ENCODE assay signal across 21 cellular contexts in the genomic region with DNA sequence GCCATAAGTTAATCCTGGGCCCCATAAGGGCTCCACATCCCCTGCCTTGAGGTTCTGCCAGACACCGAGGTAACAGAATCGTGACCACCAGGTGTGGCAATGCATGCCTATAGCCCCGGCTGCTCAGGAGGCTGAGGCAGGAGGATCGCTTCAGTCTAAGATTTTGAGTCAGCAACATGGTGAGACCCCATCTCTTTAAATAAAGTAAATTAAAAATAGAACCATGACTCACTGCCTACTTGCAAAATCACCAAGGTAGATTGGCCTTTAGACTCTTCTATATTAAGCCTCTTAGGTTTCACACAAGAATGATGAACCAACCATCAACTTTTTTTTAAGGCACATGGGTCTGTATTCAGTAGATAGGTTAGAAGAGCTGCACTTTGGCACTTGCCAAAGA. TPM values are rescaled to one million over a fixed set of nuclear protein-coding genes. Genes with fewer than 3 reads are reported as not detected.
A peak's percentile ranks its signal among the peaks of the same experiment; 100 is the strongest.
DNase-seq lines count a peak whose midpoint lies in the region; ATAC-seq and TF ChIP-seq lines count a peak whose summit lies in the region.
"Had no signal": no experiment of that assay in that cellular context is flagged by ENCODE, and none has a peak within 500 bp of the region (broad histone marks: within the 10 kb centered on the region; RNA-seq: fewer than 3 reads in every experiment).

No MANE protein-coding gene starts in this region.

- POLR2A ChIA-PET in A673 (lab: Charles Lee; ENCODE audit: low non-redundant PET): no interaction called here

- CTCF ChIA-PET in A673 (lab: Charles Lee): no interaction called here

- no peak for DNase-seq in activated naive CD4-positive, alpha-beta T cell treated with Interleukin-2 at 50 U/mL for 16 hours
- DNase-seq in stimulated activated naive CD8-positive, alpha-beta T cell treated with anti-CD3 and anti-CD28 coated beads, Interleukin-15, Interleukin-2, amounts not matched to agents 100 U/mL and 50 U/mL, for 24 hours: peak; percentile 31
- DNase-seq in NCI-H2171 (lab: John Stamatoyannopoulos, UW): no peak
- DNase-seq in A673 (ENCODE audit: low spot score): no peak
- no peak for DNase-seq in foreskin fibroblast
- DNase-seq: activated CD8-positive, alpha-beta memory T cell treated with anti-CD3 and anti-CD28 coated beads, Interleukin-2, amount 50 U/mL, for 48 hours; adrenal gland; H9; left ventricle myocardium superior; NCI-H187; NCI-H446; Right ventricle myocardium superior; sigmoid colon; stimulated activated CD4-positive, alpha-beta T cell treated with anti-CD3 and anti-CD28 coated beads, Interleukin-2, amount 100 ng/mL, for 48 hours had no signal

- H3K4me1 Mint-ChIP-seq in activated naive CD4-positive, alpha-beta T cell treated with anti-CD3 and anti-CD28 coated beads, Interleukin-2, amount 50 U/mL, for 24 hours: peaks cover 31% of the 10 kb centered on the region
- H3K4me1 Mint-ChIP-seq in activated naive CD8-positive, alpha-beta T cell (ENCODE audit: low read depth): peaks cover 13% of the 10 kb centered on the region
- H3K4me1 Mint-ChIP-seq: H9, WTC11 had no signal

- no peak for TF ChIP-seq CTCF in A673 (conservative IDR thresholded peaks at IDR 0.05; ENCODE audit: low read depth, low read length)
- no peak for TF ChIP-seq CTCF in foreskin fibroblast (IDR thresholded peaks at IDR 0.05; ENCODE audit: low read depth, low read length)

- H3K9me3 Mint-ChIP-seq in activated naive CD4-positive, alpha-beta T cell treated with anti-CD3 and anti-CD28 coated beads, Interleukin-2, amount 50 U/mL, for 24 hours: no peaks in the 10 kb centered on the region
- no peaks in the 10 kb centered on the region for H3K9me3 Mint-ChIP-seq in activated naive CD8-positive, alpha-beta T cell (ENCODE audit: low read depth)
- H3K9me3 Mint-ChIP-seq: H9; T-helper 1 cell treated with Interleukin-12 subunit alpha and Interleukin-12 subunit beta and Interleukin-4 antibody, amounts not matched to agents 30 μg/mL and 1 μg/mL, for 36 hours; WTC11 had no signal

- peaks cover 21% of the 10 kb centered on the region for H3K36me3 Mint-ChIP-seq in activated naive CD4-positive, alpha-beta T cell treated with anti-CD3 and anti-CD28 coated beads, Interleukin-2, amount 50 U/mL, for 24 hours
- H3K36me3 Mint-ChIP-seq in activated naive CD8-positive, alpha-beta T cell: peaks cover 6% of the 10 kb centered on the region

- H3K27me3 Mint-ChIP-seq in activated naive CD4-positive, alpha-beta T cell treated with anti-CD3 and anti-CD28 coated beads, Interleukin-2, amount 50 U/mL, for 24 hours: no peaks in the 10 kb centered on the region
- no peaks in the 10 kb centered on the region for H3K27me3 Mint-ChIP-seq in activated naive CD8-positive, alpha-beta T cell

- H3K4me3 Mint-ChIP-seq in activated naive CD4-positive, alpha-beta T cell treated with anti-CD3 and anti-CD28 coated beads, Interleukin-2, amount 50 U/mL, for 24 hours: no peak overlapping the region
- H3K4me3 Mint-ChIP-seq in activated naive CD8-positive, alpha-beta T cell: no peak overlapping the region
- H3K4me3 Mint-ChIP-seq: H9; T-helper 1 cell treated with Interleukin-12 subunit alpha and Interleukin-12 subunit beta and Interleukin-4 antibody, amounts not matched to agents 30 μg/mL and 1 μg/mL, for 36 hours; WTC11 had no signal

- BruUV-seq in A673 (replicated peaks; lab: Mats Ljungman, UMichigan): no TSS peak

- no peak overlapping the region for H3K4me3 ChIP-seq in A673 (ENCODE audit: low read depth, low read length, poor library complexity, severe bottlenecking)
- H3K4me3 ChIP-seq in foreskin fibroblast (ENCODE audit: low read depth in 1 of 2, low read length in 2 of 2): no peak overlapping the region
- H3K4me3 ChIP-seq: adrenal gland, sigmoid colon, thoracic aorta had no signal

- H3K36me3 ChIP-seq in A673 (ENCODE audit: insufficient read depth, low read length, poor library complexity, severe bottlenecking): peaks cover 36% of the 10 kb centered on the region

- H3K27ac ChIP-seq in A673 (ENCODE audit: low read depth, low read length, poor library complexity, severe bottlenecking): no peak overlapping the region
- H3K27ac ChIP-seq: adrenal gland, sigmoid colon, thoracic aorta had no signal

- H3K4me1 ChIP-seq in A673 (ENCODE audit: insufficient read depth, low read length, poor library complexity, severe bottlenecking): no peaks in the 10 kb centered on the region
- H3K4me1 ChIP-seq: sigmoid colon had no signal

- peak; percentile 44 for ATAC-seq in HG02885 (IDR thresholded peaks at IDR 0.05; ENCODE audit: poor library complexity, unreplicated experiment)
- ATAC-seq in stimulated activated naive CD8-positive, alpha-beta T cell treated with anti-CD3 and anti-CD28 coated beads, Interleukin-15, Interleukin-2, amounts not matched to agents 100 U/mL and 50 U/mL, for 24 hours: peak; percentile 66
- ATAC-seq: esophagus mucosa, left ventricle myocardium superior, WTC11 had no signal

- H3K27me3 ChIP-seq in A673 (replicated peaks; ENCODE audit: insufficient read depth, low read depth, low read length, poor library complexity): no peaks in the 10 kb centered on the region
- H3K27me3 ChIP-seq: adrenal gland, sigmoid colon had no signal

- peak overlapping the region; percentile 79 for H3K27ac Mint-ChIP-seq in activated naive CD4-positive, alpha-beta T cell treated with anti-CD3 and anti-CD28 coated beads, Interleukin-2, amount 50 U/mL, for 24 hours
- H3K27ac Mint-ChIP-seq in activated naive CD8-positive, alpha-beta T cell: peak overlapping the region; percentile 64
- H3K27ac Mint-ChIP-seq: H9; T-helper 1 cell treated with Interleukin-12 subunit alpha and Interleukin-12 subunit beta and Interleukin-4 antibody, amounts not matched to agents 30 μg/mL and 1 μg/mL, for 36 hours; WTC11 had no signal

- no peaks in the 10 kb centered on the region for H3K9me3 ChIP-seq in A673 (ENCODE audit: low read depth, low read length, poor library complexity, severe bottlenecking)
- H3K9me3 ChIP-seq: adrenal gland, sigmoid colon, thoracic aorta had no signal

- intact Hi-C loops in A673 (cut with micrococcal nuclease; ENCODE audit: unreplicated experiment): no loop called here

RNA-seq across cellular contexts. Expression of gene WDR5B, which starts 9.7 kb away (rescaled TPM):
- total RNA-seq in A673 (2021): 4.6 and 5.4 TPM in 2 replicates

RNA-seq across cellular contexts. Expression of gene FAM162A, which starts 22.2 kb away (rescaled TPM):
- total RNA-seq in A673 (2021): 54.7 and 58.1 TPM in 2 replicates

RNA-seq across cellular contexts. Expression of gene MIX23, which starts 23.2 kb away (rescaled TPM):
- 74.3 and 75.3 TPM in 2 replicates for total RNA-seq in A673 (2021)
